ENCODE assay signal across 1 cellular context in the genomic region with DNA sequence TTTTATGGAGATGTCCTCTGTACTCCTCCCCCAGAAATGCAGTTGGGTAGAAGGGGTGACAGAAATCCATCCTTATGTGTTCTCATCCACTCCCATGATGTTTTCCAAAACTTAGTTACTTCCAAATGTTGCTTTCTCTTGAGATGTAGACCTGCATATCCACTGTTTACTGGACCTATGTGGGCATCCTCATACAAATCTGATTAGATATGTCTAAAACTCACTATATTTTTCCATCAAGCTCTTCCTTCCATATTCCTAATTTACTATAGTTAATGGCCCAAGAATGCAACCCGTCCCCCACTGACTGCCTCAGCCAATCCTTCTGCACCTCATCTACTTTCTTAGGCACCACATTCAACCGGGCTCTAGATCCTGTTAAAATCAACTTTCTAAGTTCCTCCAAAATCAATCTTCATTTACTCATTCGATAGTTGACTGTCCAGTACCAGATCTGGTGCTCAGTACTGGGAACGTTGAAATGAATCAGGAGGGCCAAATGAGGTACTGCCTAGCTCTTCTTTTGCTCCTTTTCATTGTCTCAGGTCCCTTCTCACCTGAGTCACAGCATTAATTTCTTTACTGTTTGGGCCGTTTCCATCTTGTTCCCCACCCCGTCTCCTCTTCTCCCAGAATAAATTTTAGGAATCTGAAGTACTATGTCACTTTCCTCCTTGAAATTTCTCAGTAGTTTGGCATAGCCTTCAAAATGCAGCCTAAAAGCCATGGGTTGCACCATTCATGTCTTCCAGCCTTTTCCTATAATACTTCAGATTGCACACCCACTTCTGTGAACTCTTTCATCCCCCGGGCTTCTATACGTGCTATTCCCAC.
TF ChIP-seq lines count a peak whose summit lies in the region.

No MANE protein-coding gene starts in this region.

TF ChIP-seq in A549, 52 proteins besides CTCF, POLR2A, EP300 and RAD21:
- TF ChIP-seq RARB (CRISPR knock-in tag; IDR thresholded peaks at IDR 0.05) (0 out of 2 replicates have a peak, but pooled peaks have one; percentile 16), CBX2 (IDR thresholded peaks at IDR 0.05; ENCODE audit: borderline replicate concordance, low read depth) (no peak), NFE2L2 (conservative IDR thresholded peaks at IDR 0.05; ENCODE audit: low read length) (no peak), TFCP2L1 (CRISPR knock-in tag; IDR thresholded peaks at IDR 0.05) (0 out of 2 replicates have a peak, but pooled peaks have one; percentile 58), REST (IDR thresholded peaks at IDR 0.05) (no peak), HMGXB4 (CRISPR knock-in tag; IDR thresholded peaks at IDR 0.05; ENCODE audit: borderline replicate concordance) (peak; percentile 33; the same call in 1 of the 2 replicates), EHF (CRISPR knock-in tag; IDR thresholded peaks at IDR 0.05) (peak; percentile 59; the same call in 1 of the 2 replicates), RFX5 (IDR thresholded peaks at IDR 0.05) (no peak), CHD4 (IDR thresholded peaks at IDR 0.05; ENCODE audit: borderline replicate concordance) (no peak), FOSB (CRISPR knock-in tag; IDR thresholded peaks at IDR 0.05) (peak; percentile 80; the same call in 1 of the 2 replicates), HOXA7 (CRISPR knock-in tag; IDR thresholded peaks at IDR 0.05) (peak; percentile 62; the same call in 1 of the 2 replicates), HEYL (CRISPR knock-in tag; IDR thresholded peaks at IDR 0.05) (no peak), GATA3 (IDR thresholded peaks at IDR 0.05; ENCODE audit: borderline replicate concordance) (no peak), ZSCAN20 (CRISPR knock-in tag; IDR thresholded peaks at IDR 0.05) (no peak), HES2 (IDR thresholded peaks at IDR 0.05) (no peak)
